ENCODE assay signal across 8 cellular contexts in genomic region chr19:57279418-57280164, GRCh38. TPM values are rescaled to one million over a fixed set of nuclear protein-coding genes. Genes with fewer than 3 reads are reported as not detected.
DNase-seq lines count a peak whose midpoint lies in the region; ATAC-seq and TF ChIP-seq lines count a peak whose summit lies in the region.

No MANE protein-coding gene starts in this region.

- H3K9me3 Mint-ChIP-seq in activated T-helper 17 cell treated with anti-CD3 and anti-CD28 coated beads, Interleukin-2, amount 50 U/mL, for 72 hours: no peaks in the 10 kb centered on the region
- no peaks in the 10 kb centered on the region for H3K9me3 Mint-ChIP-seq in natural killer cell treated with Interleukin-12 subunit alpha and Interleukin-12 subunit beta and Interleukin-15 and Interleukin-18, amount 100 ng/mL, for 72 hours

- DNase-seq in EH (ENCODE audit: low read depth): peak; percentile 98
- peak; percentile 91 for DNase-seq in KBM-7
- DNase-seq in fibroblast of the conjunctiva (ENCODE audit: low read depth): peak; percentile 95
- peak; percentile 92 for DNase-seq in natural killer cell treated with Interleukin-12 subunit alpha and Interleukin-12 subunit beta and Interleukin-15 and Interleukin-18, amount 100 ng/mL, for 72 hours (ENCODE audit: low spot score)
- peak; percentile 86 for DNase-seq in stimulated activated naive CD8-positive, alpha-beta T cell treated with anti-CD3 and anti-CD28 coated beads, Interleukin-15, Interleukin-2, amounts not matched to agents 100 U/mL and 50 U/mL, for 24 hours

- in situ Hi-C loops in KBM-7 (cut with MboI; ENCODE audit: low pct_unique_long_range_greater_than_20kb, low sequenced_read_pairs): no loop called here

- no peaks in the 10 kb centered on the region for H3K27me3 Mint-ChIP-seq in activated T-helper 17 cell treated with anti-CD3 and anti-CD28 coated beads, Interleukin-2, amount 50 U/mL, for 72 hours
- H3K27me3 Mint-ChIP-seq in natural killer cell treated with Interleukin-12 subunit alpha and Interleukin-12 subunit beta and Interleukin-15 and Interleukin-18, amount 100 ng/mL, for 72 hours: no peaks in the 10 kb centered on the region

- peaks cover 10% of the 10 kb centered on the region for H3K4me1 Mint-ChIP-seq in activated T-helper 17 cell treated with anti-CD3 and anti-CD28 coated beads, Interleukin-2, amount 50 U/mL, for 72 hours
- H3K4me1 Mint-ChIP-seq in natural killer cell treated with Interleukin-12 subunit alpha and Interleukin-12 subunit beta and Interleukin-15 and Interleukin-18, amount 100 ng/mL, for 72 hours (ENCODE audit: low read depth in 2 of 2): peaks cover 19 to 22% of the 10 kb centered on the region in 2 donors

- H3K36me3 Mint-ChIP-seq in activated T-helper 17 cell treated with anti-CD3 and anti-CD28 coated beads, Interleukin-2, amount 50 U/mL, for 72 hours (ENCODE audit: low read depth): peaks cover 22% of the 10 kb centered on the region
- peaks cover 13% of the 10 kb centered on the region for H3K36me3 Mint-ChIP-seq in natural killer cell treated with Interleukin-12 subunit alpha and Interleukin-12 subunit beta and Interleukin-15 and Interleukin-18, amount 100 ng/mL, for 72 hours

- no peak overlapping the region for H3K4me3 Mint-ChIP-seq in activated T-helper 17 cell treated with anti-CD3 and anti-CD28 coated beads, Interleukin-2, amount 50 U/mL, for 72 hours
- H3K4me3 Mint-ChIP-seq in natural killer cell treated with Interleukin-12 subunit alpha and Interleukin-12 subunit beta and Interleukin-15 and Interleukin-18, amount 100 ng/mL, for 72 hours: no peak overlapping the region

- no peak overlapping the region for H3K27ac Mint-ChIP-seq in activated T-helper 17 cell treated with anti-CD3 and anti-CD28 coated beads, Interleukin-2, amount 50 U/mL, for 72 hours
- H3K27ac Mint-ChIP-seq in natural killer cell treated with Interleukin-12 subunit alpha and Interleukin-12 subunit beta and Interleukin-15 and Interleukin-18, amount 100 ng/mL, for 72 hours: no peak overlapping the region

- peak; percentile 67 for ATAC-seq in GM21723 (IDR thresholded peaks at IDR 0.05; ENCODE audit: unreplicated experiment)
- ATAC-seq in activated T-helper 17 cell treated with anti-CD3 and anti-CD28 coated beads, Interleukin-2, amount 50 U/mL, for 72 hours (replicated peaks): peak; percentile 74
- ATAC-seq in natural killer cell treated with Interleukin-12 subunit alpha and Interleukin-12 subunit beta and Interleukin-15 and Interleukin-18, amount 100 ng/mL, for 72 hours: peak; percentile 88 to 91
- ATAC-seq in stimulated activated naive CD8-positive, alpha-beta T cell treated with anti-CD3 and anti-CD28 coated beads, Interleukin-15, Interleukin-2, amounts not matched to agents 100 U/mL and 50 U/mL, for 24 hours: peak; percentile 76

TF ChIP-seq in PFSK-1, 5 proteins besides CTCF, POLR2A, EP300 and RAD21:
- peak in 1 of 2 experiments; percentile 68; a peak in 2 of 4 replicates for TF ChIP-seq REST (IDR thresholded peaks at IDR 0.05; ENCODE audit: insufficient read depth in 1 of 2, low read depth in 2 of 2, low read length in 2 of 2)
- peak; percentile 81 for TF ChIP-seq POLR2AphosphoS5 (IDR thresholded peaks at IDR 0.05; ENCODE audit: low read depth, low read length)
- peak; percentile 80 for TF ChIP-seq FOXP2 (optimal IDR thresholded peaks at IDR 0.05; ENCODE audit: borderline replicate concordance, extremely low read depth, extremely low read length, insufficient read depth)
- peak; percentile 88 for TF ChIP-seq SIN3A (IDR thresholded peaks at IDR 0.05; ENCODE audit: borderline replicate concordance, insufficient read depth, low read length)
- TF ChIP-seq TAF1 (IDR thresholded peaks at IDR 0.05; ENCODE audit: borderline replicate concordance, insufficient read depth, low read length): peak; percentile 51

RNA-seq across cellular contexts. Expression of gene ZNF460, which starts 0.7 kb away (rescaled TPM):
- 1.3 TPM for polyA plus RNA-seq in PFSK-1 (2012; ENCODE audit: insufficient read length, low read depth)
- 100 to 1,000 TPM in 1 of 2 donors, 10 to 100 TPM in 1; 90.0 to 130 TPM for total RNA-seq in activated T-helper 17 cell treated with anti-CD3 and anti-CD28 coated beads, Interleukin-2, amount 50 U/mL, for 72 hours
- total RNA-seq in natural killer cell treated with Interleukin-12 subunit alpha and Interleukin-12 subunit beta and Interleukin-15 and Interleukin-18, amount 100 ng/mL, for 72 hours: 100 to 1,000 TPM in 1 of 2 donors, 10 to 100 TPM in 1; 57.5 to 106 TPM

RNA-seq across cellular contexts. Expression of gene ZNF805, which starts 39.2 kb away (rescaled TPM):
- 1.4 TPM for polyA plus RNA-seq in PFSK-1 (2012; ENCODE audit: insufficient read length, low read depth)
- total RNA-seq in activated T-helper 17 cell treated with anti-CD3 and anti-CD28 coated beads, Interleukin-2, amount 50 U/mL, for 72 hours: 10 to 100 TPM in 1 of 2 donors, 1 to 10 TPM in 1; 9.1 to 16.7 TPM
- 10 to 100 TPM; 14.7 to 15.5 TPM for total RNA-seq in natural killer cell treated with Interleukin-12 subunit alpha and Interleukin-12 subunit beta and Interleukin-15 and Interleukin-18, amount 100 ng/mL, for 72 hours

RNA-seq across cellular contexts. Expression of gene ZNF543, which starts 40.7 kb away (rescaled TPM):
- polyA plus RNA-seq in PFSK-1 (2012; ENCODE audit: insufficient read length, low read depth): 0.60 TPM
- total RNA-seq in activated T-helper 17 cell treated with anti-CD3 and anti-CD28 coated beads, Interleukin-2, amount 50 U/mL, for 72 hours: 1 to 10 TPM; 6.6 to 6.7 TPM
- 1 to 10 TPM; 5.9 to 7.2 TPM for total RNA-seq in natural killer cell treated with Interleukin-12 subunit alpha and Interleukin-12 subunit beta and Interleukin-15 and Interleukin-18, amount 100 ng/mL, for 72 hours

RNA-seq across cellular contexts. Expression of gene AURKC, which starts 48.8 kb away (rescaled TPM):
- 1.2 TPM for polyA plus RNA-seq in PFSK-1 (2012; ENCODE audit: insufficient read length, low read depth)
- 1 to 10 TPM; 2.1 to 3.5 TPM for total RNA-seq in activated T-helper 17 cell treated with anti-CD3 and anti-CD28 coated beads, Interleukin-2, amount 50 U/mL, for 72 hours
- total RNA-seq in natural killer cell treated with Interleukin-12 subunit alpha and Interleukin-12 subunit beta and Interleukin-15 and Interleukin-18, amount 100 ng/mL, for 72 hours: 1 to 10 TPM; 1.0 to 2.0 TPM

Comparison
In these comparisons a context has a peak if more than half of its experiments do, and no peak if none do; other contexts are left out.
1. Peak in every context shown above with its lines: DNase-seq and ATAC-seq.